In genomic region chr6:122947355-122947754, GRCh38 we compare ENCODE assay signal across 9 cellular contexts. TPM values are rescaled to one million over a fixed set of nuclear protein-coding genes. Genes with fewer than 3 reads are reported as not detected.
A peak's percentile ranks its signal among the peaks of the same experiment; 100 is the strongest.
DNase-seq lines count a peak whose midpoint lies in the region; ATAC-seq, FAIRE-seq and TF ChIP-seq lines count a peak whose summit lies in the region.
"Had no signal": no experiment of that assay in that cellular context is flagged by ENCODE, and none has a peak within 500 bp of the region (broad histone marks: within the 10 kb centered on the region; RNA-seq: fewer than 3 reads in every experiment).

No MANE protein-coding gene starts in this region.

- no peak overlapping the region for H3K27ac Mint-ChIP-seq in neural crest cell (ENCODE audit: unreplicated experiment)
- H3K27ac Mint-ChIP-seq: activated naive CD8-positive, alpha-beta T cell treated with anti-CD3 and anti-CD28 coated beads for 36 hours had no signal

- DNase-seq in LHCN-M2 (ENCODE audit: low read depth) (peak; percentile 17), bronchial epithelial cell (ENCODE audit: low read depth) (peak; percentile 30), neural crest cell (ENCODE audit: low read depth, low spot score) (peak; percentile 23)
- DNase-seq: activated naive CD8-positive, alpha-beta T cell treated with anti-CD3 and anti-CD28 coated beads for 36 hours had no signal

- H3K9me3 Mint-ChIP-seq in neural crest cell = no peaks in the 10 kb centered on the region

- H3K36me3 Mint-ChIP-seq in neural crest cell (ENCODE audit: low read depth) = no peaks in the 10 kb centered on the region
- H3K36me3 Mint-ChIP-seq: activated naive CD8-positive, alpha-beta T cell treated with anti-CD3 and anti-CD28 coated beads for 36 hours had no signal

- peaks cover 6% of the 10 kb centered on the region for H3K27me3 Mint-ChIP-seq in neural crest cell (ENCODE audit: low read depth)

- FAIRE-seq in bronchial epithelial cell (lab: Jason Lieb, UNC) = no peak

- H3K36me3 ChIP-seq in bronchial epithelial cell (ENCODE audit: control insufficient read depth, insufficient read depth, low read length) = no peaks in the 10 kb centered on the region

- no peaks in the 10 kb centered on the region for H3K27me3 ChIP-seq in bronchial epithelial cell (ENCODE audit: control insufficient read depth, insufficient read depth, low read length)

- H3K4me1 Mint-ChIP-seq in neural crest cell = no peaks in the 10 kb centered on the region
- H3K4me1 Mint-ChIP-seq: activated naive CD8-positive, alpha-beta T cell treated with anti-CD3 and anti-CD28 coated beads for 36 hours had no signal

- no peak overlapping the region for H3K4me3 Mint-ChIP-seq in neural crest cell
- H3K4me3 Mint-ChIP-seq: activated naive CD8-positive, alpha-beta T cell treated with anti-CD3 and anti-CD28 coated beads for 36 hours had no signal

- no peak overlapping the region for H3K4me3 ChIP-seq in bronchial epithelial cell (ENCODE audit: low read depth, low read length)

- ATAC-seq in HG03159 (IDR thresholded peaks at IDR 0.05; ENCODE audit: unreplicated experiment) = no peak
- no peak for ATAC-seq in HG03571 (IDR thresholded peaks at IDR 0.05; ENCODE audit: unreplicated experiment)
- ATAC-seq in HG03039 (IDR thresholded peaks at IDR 0.05; ENCODE audit: unreplicated experiment) = no peak

- TF ChIP-seq CTCF in GM12873 (IDR thresholded peaks at IDR 0.05; ENCODE audit: insufficient read depth, low read depth, low read length, missing control alignments) = peak; percentile 28
- TF ChIP-seq CTCF in bronchial epithelial cell (IDR thresholded peaks at IDR 0.05; ENCODE audit: insufficient read depth, low read length, severe bottlenecking) = peak; percentile 76
- TF ChIP-seq CTCF in neural crest cell (conservative IDR thresholded peaks at IDR 0.05) = peak; percentile 65

RNA-seq across cellular contexts. Expression of gene CLVS2, which starts 48.7 kb away (rescaled TPM):
- total RNA-seq in LHCN-M2 (2014; rRNA removed) (under 0.01 TPM in 2 replicates), bronchial epithelial cell (not detected in 2 replicates), neural crest cell (1.2 and 1.3 TPM in 2 replicates)
- polyA plus RNA-seq in LHCN-M2 (2012) = not detected
- total RNA-seq: activated naive CD8-positive, alpha-beta T cell treated with anti-CD3 and anti-CD28 coated beads for 36 hours; T-helper 1 cell treated with Interleukin-12 subunit alpha and Interleukin-12 subunit beta and Interleukin-4 antibody, amounts not matched to agents 30 ng/mL and 1 ng/mL, for 36 hours had no signal
